ENCODE assay signal across 11 cellular contexts in genomic region chr7:36021367-36021766, GRCh38.
DNase-seq lines count a peak whose midpoint lies in the region; TF ChIP-seq lines count a peak whose summit lies in the region.
"Had no signal": no experiment of that assay in that cellular context is flagged by ENCODE, and none has a peak within 500 bp of the region (broad histone marks: within the 10 kb centered on the region; RNA-seq: fewer than 3 reads in every experiment).

No MANE protein-coding gene starts in this region.

- H4K20me1 ChIP-seq in neural progenitor cell (ENCODE audit: low read depth): no peaks in the 10 kb centered on the region

- no peak overlapping the region for H3K4me2 ChIP-seq in neural progenitor cell
- H3K4me2 ChIP-seq: smooth muscle cell had no signal

- H3K27me3 Mint-ChIP-seq in chondrocyte (ENCODE audit: low read depth): no peaks in the 10 kb centered on the region
- peaks cover 3% of the 10 kb centered on the region for H3K27me3 Mint-ChIP-seq in neural progenitor cell (ENCODE audit: insufficient read depth, low read depth)
- H3K27me3 Mint-ChIP-seq in nephron progenitor cell (ENCODE audit: low read depth, poor library complexity): peaks cover 9% of the 10 kb centered on the region
- peaks cover 11% of the 10 kb centered on the region for H3K27me3 Mint-ChIP-seq in activated CD4-positive, alpha-beta T cell treated with anti-CD3 and anti-CD28 coated beads, Interleukin-2, amount 10 ng/mL, durations not matched to agents 24 days and 14 days

- CTCF ChIA-PET in GM10248 (lab: Yijun Ruan, JAX): interaction anchor here (0.7 to 1.9 kb wide), 6 partner anchors 8 to 270 kb away, joined by 3 to 6 read pairs (median 4); no protein-coding TSS in a partner anchor

- POLR2A ChIA-PET in GM10248 (lab: Yijun Ruan, JAX): no interaction called here

- DNase-seq in GM10248 (ENCODE audit: extremely low spot score) (no peak), MG63 (peak; percentile 14), chondrocyte (ENCODE audit: low spot score) (no peak), neural progenitor cell (ENCODE audit: low spot score) (peak; percentile 49), AG20443 (ENCODE audit: low spot score) (no peak), nephron progenitor cell (no peak)
- no peak for DNase-seq in activated effector memory CD4-positive, alpha-beta T cell treated with Interleukin-2 at 50 U/mL for 16 hours
- DNase-seq in activated CD4-positive, alpha-beta T cell treated with anti-CD3 and anti-CD28 coated beads, Interleukin-2, amount 10 ng/mL, durations not matched to agents 24 days and 14 days: no peak

- H3K4me3 Mint-ChIP-seq in chondrocyte (ENCODE audit: unreplicated experiment) (no peak overlapping the region), neural progenitor cell (no peak overlapping the region), nephron progenitor cell (no peak overlapping the region)
- no peak overlapping the region for H3K4me3 Mint-ChIP-seq in activated CD4-positive, alpha-beta T cell treated with anti-CD3 and anti-CD28 coated beads, Interleukin-2, amount 10 ng/mL, durations not matched to agents 24 days and 14 days
- H3K4me3 Mint-ChIP-seq: activated T-helper 1 cell treated with anti-CD3 and anti-CD28 coated beads, Interleukin-12 subunit alpha, Interleukin-12 subunit beta, Interleukin-2, Interleukin-4 antibody, amounts not matched to agents 30 ng/mL and 10 ng/mL and 1 ng/mL, durations not matched to agents 14 hours and 24 hours and 36 hours had no signal

- no peaks in the 10 kb centered on the region for H3K4me1 Mint-ChIP-seq in chondrocyte (ENCODE audit: low read depth)
- no peaks in the 10 kb centered on the region for H3K4me1 Mint-ChIP-seq in neural progenitor cell
- H3K4me1 Mint-ChIP-seq in nephron progenitor cell: peaks cover 33% of the 10 kb centered on the region
- H3K4me1 Mint-ChIP-seq in activated CD4-positive, alpha-beta T cell treated with anti-CD3 and anti-CD28 coated beads, Interleukin-2, amount 10 ng/mL, durations not matched to agents 24 days and 14 days: no peaks in the 10 kb centered on the region

- no peak overlapping the region for H3K27ac Mint-ChIP-seq in chondrocyte (ENCODE audit: unreplicated experiment)
- H3K27ac Mint-ChIP-seq in neural progenitor cell: no peak overlapping the region
- no peak overlapping the region for H3K27ac Mint-ChIP-seq in nephron progenitor cell
- H3K27ac Mint-ChIP-seq in activated CD4-positive, alpha-beta T cell treated with anti-CD3 and anti-CD28 coated beads, Interleukin-2, amount 10 ng/mL, durations not matched to agents 24 days and 14 days: no peak overlapping the region
- H3K27ac Mint-ChIP-seq: activated T-helper 1 cell treated with anti-CD3 and anti-CD28 coated beads, Interleukin-12 subunit alpha, Interleukin-12 subunit beta, Interleukin-2, Interleukin-4 antibody, amounts not matched to agents 30 ng/mL and 10 ng/mL and 1 ng/mL, durations not matched to agents 14 hours and 24 hours and 36 hours had no signal

- H3K9me3 ChIP-seq in MG63 (no peaks in the 10 kb centered on the region), neural progenitor cell (ENCODE audit: low read depth) (no peaks in the 10 kb centered on the region)
- H3K9me3 ChIP-seq: thoracic aorta had no signal

- intact Hi-C loops in activated CD4-positive, alpha-beta T cell treated with anti-CD3 and anti-CD28 coated beads, Interleukin-2, amount 10 ng/mL, durations not matched to agents 24 days and 14 days (cut with micrococcal nuclease): no loop called here

- no peaks in the 10 kb centered on the region for H3K36me3 Mint-ChIP-seq in chondrocyte (ENCODE audit: low read depth)
- H3K36me3 Mint-ChIP-seq in neural progenitor cell: no peaks in the 10 kb centered on the region
- no peaks in the 10 kb centered on the region for H3K36me3 Mint-ChIP-seq in nephron progenitor cell (ENCODE audit: low read depth)
- no peaks in the 10 kb centered on the region for H3K36me3 Mint-ChIP-seq in activated CD4-positive, alpha-beta T cell treated with anti-CD3 and anti-CD28 coated beads, Interleukin-2, amount 10 ng/mL, durations not matched to agents 24 days and 14 days (ENCODE audit: low read depth)

- H3K4me3 ChIP-seq in MG63 (no peak overlapping the region), neural progenitor cell (no peak overlapping the region)
- H3K4me3 ChIP-seq: smooth muscle cell, thoracic aorta had no signal

- no peak overlapping the region for H3K27ac ChIP-seq in neural progenitor cell
- H3K27ac ChIP-seq: thoracic aorta had no signal

- H3K79me2 ChIP-seq in neural progenitor cell (ENCODE audit: low read depth): no peaks in the 10 kb centered on the region

- H3K9me3 Mint-ChIP-seq in chondrocyte (ENCODE audit: low read depth) (peaks cover 4% of the 10 kb centered on the region), neural progenitor cell (no peaks in the 10 kb centered on the region), nephron progenitor cell (peaks cover 4% of the 10 kb centered on the region)
- no peaks in the 10 kb centered on the region for H3K9me3 Mint-ChIP-seq in activated CD4-positive, alpha-beta T cell treated with anti-CD3 and anti-CD28 coated beads, Interleukin-2, amount 10 ng/mL, durations not matched to agents 24 days and 14 days
- H3K9me3 Mint-ChIP-seq: activated T-helper 1 cell treated with anti-CD3 and anti-CD28 coated beads, Interleukin-12 subunit alpha, Interleukin-12 subunit beta, Interleukin-2, Interleukin-4 antibody, amounts not matched to agents 30 ng/mL and 10 ng/mL and 1 ng/mL, durations not matched to agents 14 hours and 24 hours and 36 hours had no signal

- H2AFZ ChIP-seq in neural progenitor cell (replicated peaks): no peak overlapping the region

- no peaks in the 10 kb centered on the region for H3F3A ChIP-seq in neural progenitor cell (ENCODE audit: low read depth)

- TF ChIP-seq CTCF in GM10248 (IDR thresholded peaks at IDR 0.05; ENCODE audit: control extremely low read depth, extremely low read depth, low read depth, missing control alignments): peak; percentile 47
- peak; percentile 67 for TF ChIP-seq CTCF in chondrocyte (IDR thresholded peaks at IDR 0.05)
- peak; percentile 64 for TF ChIP-seq CTCF in neural progenitor cell (IDR thresholded peaks at IDR 0.05)
- TF ChIP-seq CTCF in nephron progenitor cell (IDR thresholded peaks at IDR 0.05): no peak

- no peaks in the 10 kb centered on the region for H3K36me3 ChIP-seq in MG63
- no peaks in the 10 kb centered on the region for H3K36me3 ChIP-seq in neural progenitor cell
- H3K36me3 ChIP-seq: thoracic aorta had no signal

- no peak overlapping the region for H3K9ac ChIP-seq in neural progenitor cell

- peaks cover 4% of the 10 kb centered on the region for H3K4me1 ChIP-seq in neural progenitor cell

- no peaks in the 10 kb centered on the region for H3K27me3 ChIP-seq in MG63
- no peaks in the 10 kb centered on the region for H3K27me3 ChIP-seq in neural progenitor cell

Comparison
In these comparisons a context has a peak if more than half of its experiments do, and no peak if none do; other contexts are left out.
1. DNase-seq: peak in MG63 (single experiment) and neural progenitor cell (single experiment); none in GM10248 (single experiment), chondrocyte (single experiment), AG20443 (single experiment), nephron progenitor cell (single experiment), activated effector memory CD4-positive, alpha-beta T cell treated with Interleukin-2 at 50 U/mL for 16 hours (single experiment) and activated CD4-positive, alpha-beta T cell treated with anti-CD3 and anti-CD28 coated beads, Interleukin-2, amount 10 ng/mL, durations not matched to agents 24 days and 14 days (single experiment).